In genomic region chr1:53048960-53049573, GRCh38 we compare ENCODE assay signal across 1 cellular context.
TF ChIP-seq lines count a peak whose summit lies in the region.

No MANE protein-coding gene starts in this region.

TF ChIP-seq in GM23338, 12 proteins besides CTCF, POLR2A, EP300 and RAD21 (continued from another document):
- TF ChIP-seq, protein P1, sequence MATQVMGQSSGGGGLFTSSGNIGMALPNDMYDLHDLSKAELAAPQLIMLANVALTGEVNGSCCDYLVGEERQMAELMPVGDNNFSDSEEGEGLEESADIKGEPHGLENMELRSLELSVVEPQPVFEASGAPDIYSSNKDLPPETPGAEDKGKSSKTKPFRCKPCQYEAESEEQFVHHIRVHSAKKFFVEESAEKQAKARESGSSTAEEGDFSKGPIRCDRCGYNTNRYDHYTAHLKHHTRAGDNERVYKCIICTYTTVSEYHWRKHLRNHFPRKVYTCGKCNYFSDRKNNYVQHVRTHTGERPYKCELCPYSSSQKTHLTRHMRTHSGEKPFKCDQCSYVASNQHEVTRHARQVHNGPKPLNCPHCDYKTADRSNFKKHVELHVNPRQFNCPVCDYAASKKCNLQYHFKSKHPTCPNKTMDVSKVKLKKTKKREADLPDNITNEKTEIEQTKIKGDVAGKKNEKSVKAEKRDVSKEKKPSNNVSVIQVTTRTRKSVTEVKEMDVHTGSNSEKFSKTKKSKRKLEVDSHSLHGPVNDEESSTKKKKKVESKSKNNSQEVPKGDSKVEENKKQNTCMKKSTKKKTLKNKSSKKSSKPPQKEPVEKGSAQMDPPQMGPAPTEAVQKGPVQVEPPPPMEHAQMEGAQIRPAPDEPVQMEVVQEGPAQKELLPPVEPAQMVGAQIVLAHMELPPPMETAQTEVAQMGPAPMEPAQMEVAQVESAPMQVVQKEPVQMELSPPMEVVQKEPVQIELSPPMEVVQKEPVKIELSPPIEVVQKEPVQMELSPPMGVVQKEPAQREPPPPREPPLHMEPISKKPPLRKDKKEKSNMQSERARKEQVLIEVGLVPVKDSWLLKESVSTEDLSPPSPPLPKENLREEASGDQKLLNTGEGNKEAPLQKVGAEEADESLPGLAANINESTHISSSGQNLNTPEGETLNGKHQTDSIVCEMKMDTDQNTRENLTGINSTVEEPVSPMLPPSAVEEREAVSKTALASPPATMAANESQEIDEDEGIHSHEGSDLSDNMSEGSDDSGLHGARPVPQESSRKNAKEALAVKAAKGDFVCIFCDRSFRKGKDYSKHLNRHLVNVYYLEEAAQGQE (IDR thresholded peaks at IDR 0.05; ENCODE audit: unreplicated experiment), result no peak
- TF ChIP-seq ZNF331 (CRISPR knock-in tag; IDR thresholded peaks at IDR 0.05; ENCODE audit: low read depth) (no peak), ZNF114 (CRISPR knock-in tag; IDR thresholded peaks at IDR 0.05) (no peak), JUNB (IDR thresholded peaks at IDR 0.05; ENCODE audit: unreplicated experiment) (no peak)
- TF ChIP-seq, protein P2, sequence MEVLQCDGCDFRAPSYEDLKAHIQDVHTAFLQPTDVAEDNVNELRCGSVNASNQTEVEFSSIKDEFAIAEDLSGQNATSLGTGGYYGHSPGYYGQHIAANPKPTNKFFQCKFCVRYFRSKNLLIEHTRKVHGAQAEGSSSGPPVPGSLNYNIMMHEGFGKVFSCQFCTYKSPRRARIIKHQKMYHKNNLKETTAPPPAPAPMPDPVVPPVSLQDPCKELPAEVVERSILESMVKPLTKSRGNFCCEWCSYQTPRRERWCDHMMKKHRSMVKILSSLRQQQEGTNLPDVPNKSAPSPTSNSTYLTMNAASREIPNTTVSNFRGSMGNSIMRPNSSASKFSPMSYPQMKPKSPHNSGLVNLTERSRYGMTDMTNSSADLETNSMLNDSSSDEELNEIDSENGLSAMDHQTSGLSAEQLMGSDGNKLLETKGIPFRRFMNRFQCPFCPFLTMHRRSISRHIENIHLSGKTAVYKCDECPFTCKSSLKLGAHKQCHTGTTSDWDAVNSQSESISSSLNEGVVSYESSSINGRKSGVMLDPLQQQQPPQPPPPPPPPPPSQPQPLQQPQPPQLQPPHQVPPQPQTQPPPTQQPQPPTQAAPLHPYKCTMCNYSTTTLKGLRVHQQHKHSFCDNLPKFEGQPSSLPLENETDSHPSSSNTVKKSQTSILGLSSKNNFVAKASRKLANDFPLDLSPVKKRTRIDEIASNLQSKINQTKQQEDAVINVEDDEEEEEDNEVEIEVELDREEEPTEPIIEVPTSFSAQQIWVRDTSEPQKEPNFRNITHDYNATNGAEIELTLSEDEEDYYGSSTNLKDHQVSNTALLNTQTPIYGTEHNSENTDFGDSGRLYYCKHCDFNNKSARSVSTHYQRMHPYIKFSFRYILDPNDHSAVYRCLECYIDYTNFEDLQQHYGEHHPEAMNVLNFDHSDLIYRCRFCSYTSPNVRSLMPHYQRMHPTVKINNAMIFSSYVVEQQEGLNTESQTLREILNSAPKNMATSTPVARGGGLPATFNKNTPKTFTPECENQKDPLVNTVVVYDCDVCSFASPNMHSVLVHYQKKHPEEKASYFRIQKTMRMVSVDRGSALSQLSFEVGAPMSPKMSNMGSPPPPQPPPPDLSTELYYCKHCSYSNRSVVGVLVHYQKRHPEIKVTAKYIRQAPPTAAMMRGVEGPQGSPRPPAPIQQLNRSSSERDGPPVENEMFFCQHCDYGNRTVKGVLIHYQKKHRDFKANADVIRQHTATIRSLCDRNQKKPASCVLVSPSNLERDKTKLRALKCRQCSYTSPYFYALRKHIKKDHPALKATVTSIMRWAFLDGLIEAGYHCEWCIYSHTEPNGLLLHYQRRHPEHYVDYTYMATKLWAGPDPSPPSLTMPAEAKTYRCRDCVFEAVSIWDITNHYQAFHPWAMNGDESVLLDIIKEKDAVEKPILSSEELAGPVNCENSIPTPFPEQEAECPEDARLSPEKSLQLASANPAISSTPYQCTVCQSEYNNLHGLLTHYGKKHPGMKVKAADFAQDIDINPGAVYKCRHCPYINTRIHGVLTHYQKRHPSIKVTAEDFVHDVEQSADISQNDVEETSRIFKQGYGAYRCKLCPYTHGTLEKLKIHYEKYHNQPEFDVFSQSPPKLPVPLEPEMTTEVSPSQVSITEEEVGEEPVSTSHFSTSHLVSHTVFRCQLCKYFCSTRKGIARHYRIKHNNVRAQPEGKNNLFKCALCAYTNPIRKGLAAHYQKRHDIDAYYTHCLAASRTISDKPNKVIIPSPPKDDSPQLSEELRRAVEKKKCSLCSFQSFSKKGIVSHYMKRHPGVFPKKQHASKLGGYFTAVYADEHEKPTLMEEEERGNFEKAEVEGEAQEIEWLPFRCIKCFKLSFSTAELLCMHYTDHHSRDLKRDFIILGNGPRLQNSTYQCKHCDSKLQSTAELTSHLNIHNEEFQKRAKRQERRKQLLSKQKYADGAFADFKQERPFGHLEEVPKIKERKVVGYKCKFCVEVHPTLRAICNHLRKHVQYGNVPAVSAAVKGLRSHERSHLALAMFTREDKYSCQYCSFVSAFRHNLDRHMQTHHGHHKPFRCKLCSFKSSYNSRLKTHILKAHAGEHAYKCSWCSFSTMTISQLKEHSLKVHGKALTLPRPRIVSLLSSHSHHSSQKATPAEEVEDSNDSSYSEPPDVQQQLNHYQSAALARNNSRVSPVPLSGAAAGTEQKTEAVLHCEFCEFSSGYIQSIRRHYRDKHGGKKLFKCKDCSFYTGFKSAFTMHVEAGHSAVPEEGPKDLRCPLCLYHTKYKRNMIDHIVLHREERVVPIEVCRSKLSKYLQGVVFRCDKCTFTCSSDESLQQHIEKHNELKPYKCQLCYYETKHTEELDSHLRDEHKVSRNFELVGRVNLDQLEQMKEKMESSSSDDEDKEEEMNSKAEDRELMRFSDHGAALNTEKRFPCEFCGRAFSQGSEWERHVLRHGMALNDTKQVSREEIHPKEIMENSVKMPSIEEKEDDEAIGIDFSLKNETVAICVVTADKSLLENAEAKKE (CRISPR knock-in tag; IDR thresholded peaks at IDR 0.05), result no peak
